In genomic region chr6:119476024-119476423, GRCh38 we compare ENCODE assay signal across 33 cellular contexts.
DNase-seq lines count a peak whose midpoint lies in the region; ATAC-seq, FAIRE-seq and TF ChIP-seq lines count a peak whose summit lies in the region.
"Had no signal": no experiment of that assay in that cellular context is flagged by ENCODE, and none has a peak within 500 bp of the region (broad histone marks: within the 10 kb centered on the region; RNA-seq: fewer than 3 reads in every experiment).

No MANE protein-coding gene starts in this region.

- peak overlapping the region; percentile 74 for H2AFZ ChIP-seq in K562 (ENCODE audit: low read depth, low read length)

- H3K4me1 ChIP-seq in K562 (replicated peaks in 1 of 2; ENCODE audit: control insufficient read depth in 2 of 2, insufficient read depth in 2 of 2, low read length in 2 of 2) (peaks cover 4 to 21% of the 10 kb centered on the region in 2 experiments; a peak in 3 of 5 replicates), transverse colon (peaks cover 6 to 28% (median 11%) of the 10 kb centered on the region in 4 donors)
- H3K4me1 ChIP-seq: left ventricle myocardium inferior, prostate gland, SJSA1, tibial nerve had no signal

- DNase-seq in K562 (ENCODE audit: extremely low read depth in 1 of 4, low spot score in 3 of 4) = no peak
- no peak for DNase-seq in transverse colon
- no peak for DNase-seq in activated CD8-positive, alpha-beta T cell treated with anti-CD3 and anti-CD28 coated beads for 36 hours
- DNase-seq in H4 (ENCODE audit: low spot score) = no peak
- DNase-seq in NCI-H187 (lab: John Stamatoyannopoulos, UW) = no peak
- DNase-seq: activated CD4-positive, alpha-beta T cell treated with anti-CD3 and anti-CD28 coated beads for 36 hours; activated CD8-positive, alpha-beta T cell treated with anti-CD3 and anti-CD28 coated beads, Interleukin-2, amount 10 ng/mL, durations not matched to agents 7 days and 5 days; amniotic stem cell; brain microvascular endothelial cell; cerebellar nuclear complex; dermis blood vessel endothelial cell; DMS53; head of caudate nucleus; left ventricle myocardium inferior; naive thymus-derived CD4-positive, alpha-beta T cell; NCI-H1105 treated with DMSO at 0.1 percent for 48 hours; NCI-H2029 treated with DMSO at 0.1 percent for 48 hours; NCI-H748 treated with DMSO at 0.1 percent for 48 hours; nucleus accumbens; stimulated activated CD4-positive, alpha-beta T cell treated with anti-CD3 and anti-CD28 coated beads, Interleukin-4, amount 100 ng/mL, for 24 hours; T-helper 9 cell had no signal

- no peak for TF ChIP-seq CTCF in K562 (IDR thresholded peaks at IDR 0.05 in 2 of 3, conservative IDR thresholded peaks at IDR 0.05 in 1 of 3; ENCODE audit: insufficient read depth in 2 of 3, low read depth in 1 of 3, low read length in 3 of 3)
- no peak for TF ChIP-seq CTCF in transverse colon (IDR thresholded peaks at IDR 0.05)
- TF ChIP-seq CTCF in activated CD8-positive, alpha-beta T cell treated with anti-CD3 and anti-CD28 coated beads for 36 hours (IDR thresholded peaks at IDR 0.05) = no peak

- peak overlapping the region; percentile 13; the same call in 1 of the 3 replicates for H3K27ac ChIP-seq in K562 (ENCODE audit: extremely low read depth, low read depth, low read length)
- peak overlapping the region in 3 of 4 donors; percentile 30 to 39 (median 34) for H3K27ac ChIP-seq in transverse colon
- H3K27ac ChIP-seq: BLaER1 treated with 17β-estradiol and CSF1 and Interleukin-3, amounts not matched to agents 10 nM and 100 nM; brain microvascular endothelial cell; left ventricle myocardium inferior; prostate gland; SJSA1; tibial nerve; VCaP had no signal

- peaks cover 2% of the 10 kb centered on the region for H3K27me3 Mint-ChIP-seq in activated CD8-positive, alpha-beta T cell treated with anti-CD3 and anti-CD28 coated beads for 36 hours
- H3K27me3 Mint-ChIP-seq: activated CD4-positive, alpha-beta T cell treated with anti-CD3 and anti-CD28 coated beads for 36 hours; activated T-helper 17 cell treated with anti-CD3 and anti-CD28 coated beads, Interleukin-2, amount 50 U/mL, for 72 hours had no signal

- CTCF ChIA-PET in K562 (lab: Yijun Ruan, JAX; ENCODE audit: low intra/inter-chr PET ratio) = no interaction called here
- CTCF ChIA-PET in activated CD8-positive, alpha-beta T cell treated with anti-CD3 and anti-CD28 coated beads for 36 hours (lab: Charles Lee) = no interaction called here

- no peak for FAIRE-seq in K562 (lab: Jason Lieb, UNC)
- FAIRE-seq: islet of Langerhans had no signal

- intact Hi-C loops in K562 (cut with micrococcal nuclease) (loop anchor here (10.0 kb wide), 1 partner anchor 121 kb away; no protein-coding TSS in a partner anchor), transverse colon (cut with DNase I; ENCODE audit: low total_unique reads) (no loop called here)
- intact Hi-C loops in activated CD8-positive, alpha-beta T cell treated with anti-CD3 and anti-CD28 coated beads for 36 hours (cut with micrococcal nuclease) = no loop called here

- no TSS peak for BruUV-seq in K562 (replicated peaks; lab: Mats Ljungman, UMichigan)

- in situ Hi-C loops in K562 (cut with MboI) = no loop called here
- in situ Hi-C loops in transverse colon (cut with MboI; ENCODE audit: low pct_ligation_motif_present in 1 of 4, low pct_unique_long_range_greater_than_20kb in 1 of 4, low sequenced_read_pairs in 3 of 4) = no loop called here

- H3K4me2 ChIP-seq in K562 (ENCODE audit: insufficient read depth, low read length) = no peak overlapping the region; the same call in 1 of the 2 replicates

- TF ChIP-seq POLR2A in K562 (conservative IDR thresholded peaks at IDR 0.05) (no peak), transverse colon (IDR thresholded peaks at IDR 0.05) (no peak)

- no peaks in the 10 kb centered on the region for H4K20me1 ChIP-seq in K562 (replicated peaks; ENCODE audit: control insufficient read depth, insufficient read depth, low read length)
- H4K20me1 ChIP-seq: BLaER1 treated with 17β-estradiol and CSF1 and Interleukin-3, amounts not matched to agents 10 nM and 100 nM had no signal

- H3K79me2 ChIP-seq in K562 (ENCODE audit: control insufficient read depth, insufficient read depth, low read length) = no peaks in the 10 kb centered on the region

- TF ChIP-seq EP300 in K562 (IDR thresholded peaks at IDR 0.05; ENCODE audit: low read length) (no peak), transverse colon (IDR thresholded peaks at IDR 0.05; ENCODE audit: low read depth) (no peak)

- H3K9me3 ChIP-seq in K562 (replicated peaks; ENCODE audit: control insufficient read depth, insufficient read depth, low read depth, low read length) (no peaks in the 10 kb centered on the region), transverse colon (no peaks in the 10 kb centered on the region)
- H3K9me3 ChIP-seq: BLaER1 treated with 17β-estradiol and CSF1 and Interleukin-3, amounts not matched to agents 10 nM and 100 nM; HAP-1; prostate gland; SJSA1 had no signal

- H3K9ac ChIP-seq in K562 (ENCODE audit: insufficient read depth in 1 of 2, low read depth in 2 of 2, low read length in 2 of 2) = peak overlapping the region in 1 of 2 experiments; percentile 40; a peak in 2 of 4 replicates
- H3K9ac ChIP-seq: BLaER1 treated with 17β-estradiol and CSF1 and Interleukin-3, amounts not matched to agents 10 nM and 100 nM had no signal

- no peak for TF ChIP-seq RAD21 in K562 (CRISPR knock-in tag; conservative IDR thresholded peaks at IDR 0.05 in 1 of 2, IDR thresholded peaks at IDR 0.05 in 1 of 2)

- no peak overlapping the region for H3K4me3 ChIP-seq in K562
- no peak overlapping the region for H3K4me3 ChIP-seq in transverse colon
- H3K4me3 ChIP-seq: BLaER1 treated with 17β-estradiol and CSF1 and Interleukin-3, amounts not matched to agents 10 nM and 100 nM; HAP-1; left ventricle myocardium inferior; prostate gland; SJSA1; tibial nerve had no signal

- H3K4me3 Mint-ChIP-seq in activated CD8-positive, alpha-beta T cell treated with anti-CD3 and anti-CD28 coated beads for 36 hours = no peak overlapping the region
- H3K4me3 Mint-ChIP-seq: activated CD4-positive, alpha-beta T cell treated with anti-CD3 and anti-CD28 coated beads for 36 hours; activated CD8-positive, alpha-beta T cell treated with anti-CD3 and anti-CD28 coated beads, Interleukin-2, amount 10 ng/mL, durations not matched to agents 7 days and 5 days; activated naive CD4-positive, alpha-beta T cell treated with anti-CD3 and anti-CD28 coated beads, Interleukin-2, amount 50 U/mL, for 24 hours; activated T-helper 17 cell treated with anti-CD3 and anti-CD28 coated beads, Interleukin-2, amount 50 U/mL, for 72 hours; naive thymus-derived CD4-positive, alpha-beta T cell had no signal

- H3K36me3 Mint-ChIP-seq in activated CD8-positive, alpha-beta T cell treated with anti-CD3 and anti-CD28 coated beads for 36 hours (ENCODE audit: low read depth) = no peaks in the 10 kb centered on the region
- H3K36me3 Mint-ChIP-seq: activated naive CD4-positive, alpha-beta T cell treated with anti-CD3 and anti-CD28 coated beads, Interleukin-2, amount 50 U/mL, for 24 hours had no signal

- peak; percentile 7 for ATAC-seq in GM21390 (IDR thresholded peaks at IDR 0.05; ENCODE audit: unreplicated experiment)
- peak; percentile 4 for ATAC-seq in HG03280 (IDR thresholded peaks at IDR 0.05; ENCODE audit: unreplicated experiment)
- peak; percentile 27 for ATAC-seq in K562
- no peak for ATAC-seq in activated CD8-positive, alpha-beta T cell treated with anti-CD3 and anti-CD28 coated beads for 36 hours
- ATAC-seq: activated CD4-positive, alpha-beta T cell treated with anti-CD3 and anti-CD28 coated beads for 36 hours; activated CD8-positive, alpha-beta T cell treated with anti-CD3 and anti-CD28 coated beads, Interleukin-2, amount 10 ng/mL, durations not matched to agents 7 days and 5 days; activated T-helper 17 cell treated with anti-CD3 and anti-CD28 coated beads, Interleukin-2, amount 50 U/mL, for 72 hours; esophagus mucosa; naive thymus-derived CD4-positive, alpha-beta T cell had no signal

- POLR2A ChIA-PET in K562 (lab: Yijun Ruan, JAX) = no interaction called here
- POLR2A ChIA-PET in activated CD8-positive, alpha-beta T cell treated with anti-CD3 and anti-CD28 coated beads for 36 hours (lab: Charles Lee) = interaction anchor here (0.7 kb wide), 1 partner anchor 522 kb away, joined by 3 read pairs; no protein-coding TSS in a partner anchor

- H3K4me1 Mint-ChIP-seq in activated CD8-positive, alpha-beta T cell treated with anti-CD3 and anti-CD28 coated beads for 36 hours (ENCODE audit: low read depth) = no peaks in the 10 kb centered on the region
- H3K4me1 Mint-ChIP-seq: activated CD4-positive, alpha-beta T cell treated with anti-CD3 and anti-CD28 coated beads for 36 hours; activated naive CD4-positive, alpha-beta T cell treated with anti-CD3 and anti-CD28 coated beads, Interleukin-2, amount 50 U/mL, for 24 hours; activated T-helper 17 cell treated with anti-CD3 and anti-CD28 coated beads, Interleukin-2, amount 50 U/mL, for 72 hours had no signal

- no peak overlapping the region for H3K27ac Mint-ChIP-seq in activated CD8-positive, alpha-beta T cell treated with anti-CD3 and anti-CD28 coated beads for 36 hours
- H3K27ac Mint-ChIP-seq: activated CD4-positive, alpha-beta T cell treated with anti-CD3 and anti-CD28 coated beads for 36 hours; activated CD8-positive, alpha-beta T cell treated with anti-CD3 and anti-CD28 coated beads, Interleukin-2, amount 10 ng/mL, durations not matched to agents 7 days and 5 days; activated naive CD4-positive, alpha-beta T cell treated with anti-CD3 and anti-CD28 coated beads, Interleukin-2, amount 50 U/mL, for 24 hours; activated T-helper 17 cell treated with anti-CD3 and anti-CD28 coated beads, Interleukin-2, amount 50 U/mL, for 72 hours; naive thymus-derived CD4-positive, alpha-beta T cell had no signal

- H3K27me3 ChIP-seq in K562 (ENCODE audit: control insufficient read depth in 2 of 2, insufficient read depth in 2 of 2, low read length in 2 of 2) = no peaks in the 10 kb centered on the region
- H3K27me3 ChIP-seq in transverse colon = no peaks in the 10 kb centered on the region
- H3K27me3 ChIP-seq: BLaER1 treated with 17β-estradiol and CSF1 and Interleukin-3, amounts not matched to agents 10 nM and 100 nM; brain microvascular endothelial cell; SJSA1; tibial nerve had no signal

- no peaks in the 10 kb centered on the region for H3K9me1 ChIP-seq in K562 (ENCODE audit: control insufficient read depth, insufficient read depth, low read length)

- peaks cover 2% of the 10 kb centered on the region for H3K9me3 Mint-ChIP-seq in activated CD8-positive, alpha-beta T cell treated with anti-CD3 and anti-CD28 coated beads for 36 hours
- H3K9me3 Mint-ChIP-seq: activated T-helper 17 cell treated with anti-CD3 and anti-CD28 coated beads, Interleukin-2, amount 50 U/mL, for 72 hours had no signal

- H3K36me3 ChIP-seq in K562 (ENCODE audit: control insufficient read depth, insufficient read depth, low read length) (no peaks in the 10 kb centered on the region), transverse colon (no peaks in the 10 kb centered on the region)
- H3K36me3 ChIP-seq: BLaER1 treated with 17β-estradiol and CSF1 and Interleukin-3, amounts not matched to agents 10 nM and 100 nM; brain microvascular endothelial cell; HAP-1; left ventricle myocardium inferior; prostate gland; SJSA1; tibial nerve had no signal

- WGBS in K562 (ENCODE audit: insufficient coverage, low coverage, missing lambda C conversion rate) = 33% methylated on average over 2 of the region's 2 CpGs
- WGBS in transverse colon (ENCODE audit: low coverage in 1 of 2), 2 donors = 61 to 67% methylated on average over 2 of the region's 2 CpGs
